ENCODE assay signal across 1 cellular context in genomic region chr11:58560842-58561241, GRCh38.
TF ChIP-seq lines count a peak whose summit lies in the region.

No MANE protein-coding gene starts in this region.

TF ChIP-seq in A549, 52 proteins besides CTCF, POLR2A, EP300 and RAD21 (continued from another document):
- TF ChIP-seq REST (IDR thresholded peaks at IDR 0.05), result no peak
